11 cellular contexts compared by ENCODE assay signal in the genomic region with DNA sequence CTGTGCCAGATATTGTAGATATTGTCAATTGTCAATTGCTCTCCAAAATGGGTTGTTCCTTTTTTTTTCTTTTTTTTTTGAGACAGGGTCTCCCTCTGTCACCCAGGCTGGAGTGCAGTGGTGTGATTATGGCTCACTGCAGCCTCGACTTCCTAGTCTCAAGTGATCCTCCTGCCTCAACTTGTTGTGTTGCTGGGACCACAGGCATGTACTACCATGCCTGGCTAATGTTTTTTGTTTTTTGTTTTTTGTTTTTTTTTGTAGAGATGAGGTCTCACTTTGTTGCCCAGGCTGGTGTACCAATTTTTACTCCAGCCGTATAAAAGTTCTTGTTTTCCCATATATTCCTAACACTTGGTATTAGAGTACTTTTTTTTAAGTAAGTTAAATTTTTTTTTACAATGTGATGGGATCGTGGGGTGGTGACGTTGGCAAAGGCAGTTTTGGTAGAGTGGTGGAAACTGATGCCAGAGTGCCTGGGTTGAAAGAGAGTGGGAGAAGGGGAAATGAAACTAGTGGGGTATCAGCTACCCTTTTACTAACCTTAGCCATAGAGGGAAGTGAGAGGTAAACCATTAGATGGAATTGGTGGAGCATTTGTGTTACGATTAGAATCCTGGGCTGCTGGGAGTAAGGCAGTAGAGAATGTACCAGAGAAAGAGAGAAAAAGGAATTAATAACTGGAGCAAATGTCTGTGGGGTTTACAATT. TPM values are rescaled to one million over a fixed set of nuclear protein-coding genes. Genes with fewer than 3 reads are reported as not detected.
A peak's percentile ranks its signal among the peaks of the same experiment; 100 is the strongest.
DNase-seq lines count a peak whose midpoint lies in the region; ATAC-seq and TF ChIP-seq lines count a peak whose summit lies in the region.
"Had no signal": no experiment of that assay in that cellular context is flagged by ENCODE, and none has a peak within 500 bp of the region (broad histone marks: within the 10 kb centered on the region; RNA-seq: fewer than 3 reads in every experiment).

No MANE protein-coding gene starts in this region.

- H3K36me3 ChIP-seq in PC-3 (ENCODE audit: low read depth, low read length): no peaks in the 10 kb centered on the region
- H3K36me3 ChIP-seq: adrenal gland had no signal

- peak overlapping the region; percentile 94 for H3K27ac Mint-ChIP-seq in stimulated activated naive B cell treated with anti-CD40 and anti-IgM and Interleukin-4, amounts not matched to agents 10 μg/mL and 1 μg/mL and 100 μg/mL, for 72 hours

- peaks cover 3 to 4% of the 10 kb centered on the region in 2 donors for H3K36me3 Mint-ChIP-seq in stimulated activated naive B cell treated with anti-CD40 and anti-IgM and Interleukin-4, amounts not matched to agents 10 μg/mL and 1 μg/mL and 100 μg/mL, for 72 hours

- POLR2A ChIA-PET in PC-3 (lab: Charles Lee; ENCODE audit: unreplicated experiment): interaction anchor here (0.7 kb wide), 1 partner anchor 120 kb away, joined by 3 read pairs; no protein-coding TSS in a partner anchor

- intact Hi-C loops in PC-3 (cut with micrococcal nuclease): no loop called here

- H3K4me1 Mint-ChIP-seq in stimulated activated naive B cell treated with anti-CD40 and anti-IgM and Interleukin-4, amounts not matched to agents 10 μg/mL and 1 μg/mL and 100 μg/mL, for 72 hours: peaks cover 24 to 48% of the 10 kb centered on the region in 2 donors

- ATAC-seq in GM19397 (IDR thresholded peaks at IDR 0.05; ENCODE audit: unreplicated experiment): peak; percentile 76
- ATAC-seq in HG02884 (IDR thresholded peaks at IDR 0.05; ENCODE audit: unreplicated experiment): peak; percentile 88
- peak; percentile 95 for ATAC-seq in stimulated activated naive B cell treated with anti-CD40 and anti-IgM and Interleukin-4, amounts not matched to agents 10 μg/mL and 1 μg/mL and 100 μg/mL, for 72 hours (replicated peaks)
- ATAC-seq in PC-3: no peak
- ATAC-seq: sciatic nerve had no signal

- H3K27ac ChIP-seq in PC-3 (ENCODE audit: low read length): no peak overlapping the region
- H3K27ac ChIP-seq: adrenal gland had no signal

- peaks cover 32% of the 10 kb centered on the region for H3K4me1 ChIP-seq in PC-3 (ENCODE audit: insufficient read depth, low read length)
- H3K4me1 ChIP-seq: adrenal gland had no signal

- no peak overlapping the region for H3K9ac ChIP-seq in PC-3 (ENCODE audit: low read length)

- H4K20me1 ChIP-seq in PC-3 (ENCODE audit: low read length): no peaks in the 10 kb centered on the region

- no peak overlapping the region for H3K4me3 ChIP-seq in PC-3 (ENCODE audit: low read length)
- H3K4me3 ChIP-seq: adrenal gland had no signal

- H3K4me3 Mint-ChIP-seq in stimulated activated naive B cell treated with anti-CD40 and anti-IgM and Interleukin-4, amounts not matched to agents 10 μg/mL and 1 μg/mL and 100 μg/mL, for 72 hours: peak overlapping the region; percentile 0 to 26

- no peak for TF ChIP-seq CTCF in PC-3 (conservative IDR thresholded peaks at IDR 0.05; ENCODE audit: low read depth, low read length)

- H3F3A ChIP-seq in PC-3 (ENCODE audit: low read length, unreplicated experiment): no peaks in the 10 kb centered on the region

- H3K9me3 ChIP-seq in PC-3 (ENCODE audit: low read length): no peaks in the 10 kb centered on the region
- H3K9me3 ChIP-seq: adrenal gland had no signal

- BruUV-seq in PC-3 (replicated peaks; lab: Mats Ljungman, UMichigan): no TSS peak

- H3K4me2 ChIP-seq in PC-3 (ENCODE audit: low read length): no peak overlapping the region

- H2AFZ ChIP-seq in PC-3 (ENCODE audit: low read length): no peak overlapping the region

- peaks cover 0 to 5% of the 10 kb centered on the region in 2 donors for H3K9me3 Mint-ChIP-seq in stimulated activated naive B cell treated with anti-CD40 and anti-IgM and Interleukin-4, amounts not matched to agents 10 μg/mL and 1 μg/mL and 100 μg/mL, for 72 hours

- H3K9me2 ChIP-seq in PC-3 (replicated peaks; ENCODE audit: low read length): no peaks in the 10 kb centered on the region

- CTCF ChIA-PET in PC-3 (lab: Charles Lee): no interaction called here

- H3K27me3 ChIP-seq in PC-3 (ENCODE audit: low read length): no peaks in the 10 kb centered on the region
- H3K27me3 ChIP-seq: adrenal gland had no signal

- no peaks in the 10 kb centered on the region for H3K27me3 Mint-ChIP-seq in stimulated activated naive B cell treated with anti-CD40 and anti-IgM and Interleukin-4, amounts not matched to agents 10 μg/mL and 1 μg/mL and 100 μg/mL, for 72 hours

- DNase-seq in MV-4-11 (lab: John Stamatoyannopoulos, UW) (peak; percentile 92), PC-3 (no peak), GDM1 (lab: John Stamatoyannopoulos, UW) (no peak)
- peak; percentile 68 for DNase-seq in stimulated activated naive B cell treated with anti-CD40 and anti-IgM and Interleukin-4, amounts not matched to agents 10 μg/mL and 1 μg/mL and 100 μg/mL, for 72 hours
- DNase-seq in stimulated activated CD4-positive, alpha-beta T cell treated with anti-CD3 and anti-CD28 coated beads, Interleukin-2, amount 100 ng/mL, for 48 hours: no peak
- DNase-seq: activated CD4-positive, alpha-beta T cell treated with anti-CD3 and anti-CD28 coated beads for 1 hour; adrenal gland; NK-92 treated with Interleukin-12 subunit alpha and Interleukin-12 subunit beta, amount 100 ng/mL, for 24 hours had no signal

- no peaks in the 10 kb centered on the region for H3K79me2 ChIP-seq in PC-3 (ENCODE audit: low read length)

RNA-seq across cellular contexts. Expression of gene CFAP54, which starts 33.0 kb away (rescaled TPM):
- total RNA-seq in PC-3 (2014; rRNA removed): 0.77 and 1.1 TPM in 2 replicates

RNA-seq across cellular contexts. Expression of gene CDK17, which starts 56.2 kb away (rescaled TPM):
- 20.7 and 23.9 TPM in 2 replicates for total RNA-seq in PC-3 (2014; rRNA removed)

Comparison
In these comparisons a context has a peak if more than half of its experiments do, and no peak if none do; other contexts are left out.
1. DNase-seq: peak in MV-4-11 (single experiment) and stimulated activated naive B cell treated with anti-CD40 and anti-IgM and Interleukin-4, amounts not matched to agents 10 μg/mL and 1 μg/mL and 100 μg/mL, for 72 hours (single experiment); none in PC-3 (single experiment), stimulated activated CD4-positive, alpha-beta T cell treated with anti-CD3 and anti-CD28 coated beads, Interleukin-2, amount 100 ng/mL, for 48 hours (0 of 2) and GDM1 (single experiment).